Comparison of ENCODE assay signal across 10 cellular contexts in genomic region chr9:124180557-124180956, GRCh38.
DNase-seq lines count a peak whose midpoint lies in the region; ATAC-seq and TF ChIP-seq lines count a peak whose summit lies in the region.
"Had no signal": no experiment of that assay in that cellular context is flagged by ENCODE, and none has a peak within 500 bp of the region (broad histone marks: within the 10 kb centered on the region; RNA-seq: fewer than 3 reads in every experiment).

No MANE protein-coding gene starts in this region.

- no peak for TF ChIP-seq RAD21 in SK-N-SH (IDR thresholded peaks at IDR 0.05; ENCODE audit: low read length)

- DNase-seq in NCI-H748 (lab: John Stamatoyannopoulos, UW; ENCODE audit: unreplicated experiment): peak; percentile 50
- DNase-seq in NCI-H748 treated with DMSO at 0.1 percent for 48 hours (lab: John Stamatoyannopoulos, UW): no peak
- DNase-seq in SK-N-SH: peak; percentile 52
- DNase-seq in right cardiac atrium: peak; percentile 47 to 83 (median 78)
- DNase-seq in transverse colon: peak; percentile 22
- DNase-seq: activated naive CD4-positive, alpha-beta T cell treated with Interleukin-2 at 50 U/mL for 16 hours; WERI-Rb-1 had no signal

- H3K4me3 ChIP-seq in SK-N-SH (ENCODE audit: low read depth in 2 of 2, low read length in 1 of 2) (no peak overlapping the region), right cardiac atrium (ENCODE audit: low read length) (no peak overlapping the region), transverse colon (no peak overlapping the region)

- H4K20me1 ChIP-seq in SK-N-SH (ENCODE audit: insufficient read depth): no peaks in the 10 kb centered on the region

- POLR2A ChIA-PET in SK-N-SH (lab: Yijun Ruan, JAX): no interaction called here

- 0 out of 2 replicates have a peak overlapping the region, but pooled peaks have one; percentile 11 for H3K4me2 ChIP-seq in SK-N-SH

- ATAC-seq in right cardiac atrium (peak; percentile 29 to 37), GM21576 (IDR thresholded peaks at IDR 0.05; ENCODE audit: unreplicated experiment) (no peak), HG02840 (IDR thresholded peaks at IDR 0.05; ENCODE audit: low FRiP score, unreplicated experiment) (no peak), HG03095 (IDR thresholded peaks at IDR 0.05; ENCODE audit: unreplicated experiment) (no peak)

- no peak for TF ChIP-seq POLR2A in transverse colon (IDR thresholded peaks at IDR 0.05)

- CTCF ChIA-PET in SK-N-SH (lab: Yijun Ruan, JAX): interaction anchor here (1.5 kb wide), 1 partner anchor 10 kb away, joined by 3 read pairs; no protein-coding TSS in a partner anchor

- intact Hi-C loops in right cardiac atrium (cut with DNase I): no loop called here
- intact Hi-C loops in transverse colon (cut with DNase I; ENCODE audit: low total_unique reads): no loop called here

- peaks cover 52% of the 10 kb centered on the region; the same call in 1 of the 2 replicates for H3K27me3 ChIP-seq in SK-N-SH (ENCODE audit: insufficient read depth)
- H3K27me3 ChIP-seq in right cardiac atrium (ENCODE audit: control insufficient read depth, insufficient read depth): no peaks in the 10 kb centered on the region
- H3K27me3 ChIP-seq in transverse colon: peaks cover 7% of the 10 kb centered on the region

- H3K9me2 ChIP-seq in SK-N-SH: no peaks in the 10 kb centered on the region

- in situ Hi-C loops in transverse colon (cut with MboI; ENCODE audit: low pct_ligation_motif_present in 1 of 4, low pct_unique_long_range_greater_than_20kb in 1 of 4, low sequenced_read_pairs in 3 of 4): no loop called here

- no peak overlapping the region for H3K9ac ChIP-seq in SK-N-SH

- no peaks in the 10 kb centered on the region for H3K36me3 ChIP-seq in SK-N-SH (replicated peaks in 1 of 2; ENCODE audit: control insufficient read depth in 1 of 2, insufficient read depth in 2 of 2, low read length in 1 of 2)
- no peaks in the 10 kb centered on the region for H3K36me3 ChIP-seq in transverse colon
- H3K36me3 ChIP-seq: WERI-Rb-1 had no signal

- H3K79me2 ChIP-seq in SK-N-SH (ENCODE audit: insufficient read depth): no peaks in the 10 kb centered on the region

- 8% methylated on average over 4 of the region's 7 CpGs for WGBS in SK-N-SH (ENCODE audit: low lambda C conversion rate)
- 9% methylated on average over 7 of the region's 7 CpGs for WGBS in right cardiac atrium
- 27% methylated on average over 7 of the region's 7 CpGs; no CpG with 5 or more reads in 1 of the 2 donors for WGBS in transverse colon (ENCODE audit: low coverage in 1 of 2), 2 donors

- TF ChIP-seq CTCF in SK-N-SH (IDR thresholded peaks at IDR 0.05) (no peak), transverse colon (IDR thresholded peaks at IDR 0.05) (no peak)

- no peak overlapping the region for H2AFZ ChIP-seq in SK-N-SH (ENCODE audit: low read depth)

- H3F3A ChIP-seq in SK-N-SH (replicated peaks; ENCODE audit: insufficient read depth): no peaks in the 10 kb centered on the region

- H3K4me1 ChIP-seq in SK-N-SH (ENCODE audit: control insufficient read depth in 1 of 2, insufficient read depth in 2 of 2, low read depth in 1 of 2, low read length in 1 of 2): peaks cover 0 to 5% of the 10 kb centered on the region in 2 experiments; a peak in 1 of 4 replicates
- H3K4me1 ChIP-seq in right cardiac atrium (ENCODE audit: control insufficient read depth, insufficient read depth, low read length): no peaks in the 10 kb centered on the region
- H3K4me1 ChIP-seq in transverse colon: peaks cover 0 to 14% (median 3%) of the 10 kb centered on the region in 4 donors

- H3K27ac ChIP-seq in SK-N-SH (ENCODE audit: low read depth in 2 of 2, low read length in 1 of 2) (no peak overlapping the region), right cardiac atrium (ENCODE audit: low read length) (no peak overlapping the region), transverse colon (no peak overlapping the region)
- H3K27ac ChIP-seq: WERI-Rb-1 had no signal

- H3K9me3 ChIP-seq in SK-N-SH: no peaks in the 10 kb centered on the region
- H3K9me3 ChIP-seq in right cardiac atrium (ENCODE audit: control insufficient read depth, low read length): no peaks in the 10 kb centered on the region
- no peaks in the 10 kb centered on the region for H3K9me3 ChIP-seq in transverse colon

- TF ChIP-seq EP300 in SK-N-SH (IDR thresholded peaks at IDR 0.05; ENCODE audit: borderline replicate concordance in 1 of 2, low read depth in 1 of 2, low read length in 1 of 2) (no peak), transverse colon (IDR thresholded peaks at IDR 0.05; ENCODE audit: low read depth) (no peak)

TF ChIP-seq in SK-N-SH, 30 proteins besides CTCF, POLR2A, EP300 and RAD21:
- no peak for TF ChIP-seq GABPA (IDR thresholded peaks at IDR 0.05; ENCODE audit: low read depth)
- peak; percentile 55; the same call in 1 of the 2 replicates for TF ChIP-seq NFIC (IDR thresholded peaks at IDR 0.05; ENCODE audit: borderline replicate concordance)
- TF ChIP-seq ELF1 (IDR thresholded peaks at IDR 0.05): no peak
- TF ChIP-seq FOXM1 (IDR thresholded peaks at IDR 0.05; ENCODE audit: low read depth): no peak
- no peak for TF ChIP-seq TCF12 (IDR thresholded peaks at IDR 0.05)
- no peak for TF ChIP-seq REST (IDR thresholded peaks at IDR 0.05; ENCODE audit: low read depth, low read length)
- TF ChIP-seq POLR2AphosphoS5 (IDR thresholded peaks at IDR 0.05; ENCODE audit: low read depth, low read length): no peak
- no peak for TF ChIP-seq NRF1 (IDR thresholded peaks at IDR 0.05; ENCODE audit: low read depth, low read length)
- no peak for TF ChIP-seq YY1 (IDR thresholded peaks at IDR 0.05; ENCODE audit: low read depth)
- no peak for TF ChIP-seq GATA2 (CRISPR knock-in tag; IDR thresholded peaks at IDR 0.05)
- 0 out of 2 replicates have a peak, but pooled peaks have one; percentile 36 for TF ChIP-seq MXI1 (IDR thresholded peaks at IDR 0.05; ENCODE audit: low read depth, low read length)
- no peak for TF ChIP-seq SMC3 (IDR thresholded peaks at IDR 0.05; ENCODE audit: low read depth, low read length)

Comparison
In these comparisons a context has a peak if more than half of its experiments do, and no peak if none do; other contexts are left out.
1. ATAC-seq: peak in right cardiac atrium (2 of 2); none in GM21576 (single experiment), HG02840 (single experiment) and HG03095 (single experiment).